Comparison of ENCODE assay signal across 23 cellular contexts in genomic region chr22:18121436-18122253, GRCh38. TPM values are rescaled to one million over a fixed set of nuclear protein-coding genes. Genes with fewer than 3 reads are reported as not detected.
DNase-seq lines count a peak whose midpoint lies in the region; ATAC-seq, FAIRE-seq and TF ChIP-seq lines count a peak whose summit lies in the region.
"Had no signal": no experiment of that assay in that cellular context is flagged by ENCODE, and none has a peak within 500 bp of the region (broad histone marks: within the 10 kb centered on the region; RNA-seq: fewer than 3 reads in every experiment).

No MANE protein-coding gene starts in this region.

- H2AFZ ChIP-seq in HepG2 (ENCODE audit: low read length): no peak overlapping the region

- in situ Hi-C loops in HepG2 (cut with HindIII; ENCODE audit: extremely low pct_ligation_motif_present, low pct_unique_long_range_greater_than_20kb): no loop called here

- DNase-seq in HepG2 (ENCODE audit: low spot score) (peak; percentile 43), right lobe of liver (no peak), dermis blood vessel endothelial cell (peak; percentile 36), iPS-NIHi7 (ENCODE audit: extremely low spot score) (peak; percentile 31), A172 (ENCODE audit: low spot score) (no peak), NCI-H128 (lab: John Stamatoyannopoulos, UW; ENCODE audit: unreplicated experiment) (no peak)
- DNase-seq: activated CD4-positive, alpha-beta memory T cell treated with anti-CD3 and anti-CD28 coated beads for 36 hours; activated CD8-positive, alpha-beta memory T cell treated with anti-CD3 and anti-CD28 coated beads, Interleukin-2, amount 50 U/mL, for 48 hours; activated naive CD8-positive, alpha-beta T cell treated with anti-CD3 and anti-CD28 coated beads for 36 hours; Calu3; effector memory CD8-positive, alpha-beta T cell; esophagus squamous epithelium; left colon; NCI-H1092; NCI-H1930; NCI-H69; stimulated activated CD4-positive, alpha-beta T cell treated with anti-CD3 and anti-CD28 coated beads, Interleukin-2, amount 100 ng/mL, for 48 hours; T1000 had no signal

- H3K79me2 ChIP-seq in HepG2 (ENCODE audit: insufficient read depth, low read length): no peaks in the 10 kb centered on the region

- 29% methylated on average over 6 of the region's 20 CpGs for WGBS in HepG2 (ENCODE audit: low lambda C conversion rate)
- 89% methylated on average over 4 of the region's 20 CpGs for WGBS in right lobe of liver (ENCODE audit: insufficient coverage, low coverage, low lambda C conversion rate, missing lambda C conversion rate)

- H3K27me3 ChIP-seq in HepG2 (ENCODE audit: control insufficient read depth in 1 of 2, insufficient read depth in 2 of 2, low read length in 2 of 2) (0 out of 5 replicates have a peak, but pooled peaks cover 0 to 2% of the 10 kb centered on the region in 2 experiments), right lobe of liver (no peaks in the 10 kb centered on the region)
- H3K27me3 ChIP-seq: esophagus squamous epithelium had no signal

- no peak for TF ChIP-seq POLR2A in HepG2 (IDR thresholded peaks at IDR 0.05; ENCODE audit: insufficient read depth in 1 of 2, low read depth in 2 of 2, low read length in 2 of 2)
- no peak for TF ChIP-seq POLR2A in right lobe of liver (IDR thresholded peaks at IDR 0.05)

- POLR2A ChIA-PET in HepG2 (lab: Yijun Ruan, JAX): no interaction called here

- H3K36me3 ChIP-seq in HepG2 (replicated peaks in 1 of 2; ENCODE audit: control insufficient read depth in 1 of 2, insufficient read depth in 2 of 2, low read length in 2 of 2) (no peaks in the 10 kb centered on the region), right lobe of liver (no peaks in the 10 kb centered on the region)

- intact Hi-C loops in HepG2 (cut with micrococcal nuclease; ENCODE audit: unreplicated experiment): no loop called here
- intact Hi-C loops in right lobe of liver (cut with DNase I): no loop called here

- H3K9me3 ChIP-seq in HepG2 (ENCODE audit: low read length) (no peaks in the 10 kb centered on the region), right lobe of liver (no peaks in the 10 kb centered on the region)
- H3K9me3 ChIP-seq: A549, esophagus squamous epithelium had no signal

- BruUV-seq in HepG2 (replicated peaks; lab: Mats Ljungman, UMichigan): no TSS peak

- peak; percentile 77 for TF ChIP-seq CTCF in HepG2 (CRISPR knock-in tag; IDR thresholded peaks at IDR 0.05)
- no peak for TF ChIP-seq CTCF in right lobe of liver (IDR thresholded peaks at IDR 0.05)

- peak overlapping the region; percentile 57 for H3K4me2 ChIP-seq in HepG2 (ENCODE audit: low read depth, low read length)
- H3K4me2 ChIP-seq: A549 had no signal

- peak; percentile 34 for FAIRE-seq in HepG2 (lab: Jason Lieb, UNC)
- FAIRE-seq: A549 had no signal

- CTCF ChIA-PET in HepG2 (lab: Yijun Ruan, JAX; ENCODE audit: low intra/inter-chr PET ratio, low total read pairs): no interaction called here

- no peaks in the 10 kb centered on the region for H4K20me1 ChIP-seq in HepG2 (ENCODE audit: insufficient read depth, low read length)

- TF ChIP-seq EP300 in HepG2 (IDR thresholded peaks at IDR 0.05; ENCODE audit: low read depth in 2 of 2, low read length in 2 of 2) (no peak), HepG2 (CRISPR knock-in tag; IDR thresholded peaks at IDR 0.05; ENCODE audit: borderline replicate concordance) (no peak)

- H3K4me3 ChIP-seq in HepG2 (replicated peaks in 1 of 3; ENCODE audit: insufficient read depth in 1 of 3, low read depth in 2 of 3, low read length in 3 of 3) (no peak overlapping the region), right lobe of liver (no peak overlapping the region)
- H3K4me3 ChIP-seq: A549, esophagus squamous epithelium had no signal

- peak; percentile 56 for TF ChIP-seq RAD21 in HepG2 (CRISPR knock-in tag; IDR thresholded peaks at IDR 0.05)

- H3K4me1 ChIP-seq in HepG2 (ENCODE audit: insufficient read depth, low read length) (peaks cover 7% of the 10 kb centered on the region), right lobe of liver (no peaks in the 10 kb centered on the region)
- H3K4me1 ChIP-seq: A549, esophagus squamous epithelium had no signal

- no peak overlapping the region for H3K27ac ChIP-seq in HepG2 (ENCODE audit: extremely low read length, insufficient read depth, low read length)
- H3K27ac ChIP-seq in right lobe of liver: no peak overlapping the region
- H3K27ac ChIP-seq: A549, esophagus squamous epithelium, HL-60 had no signal

- ATAC-seq in HepG2 (peak; percentile 87), right lobe of liver (no peak), HG02852 (IDR thresholded peaks at IDR 0.05; ENCODE audit: unreplicated experiment) (no peak), GM19463 (IDR thresholded peaks at IDR 0.05; ENCODE audit: unreplicated experiment) (no peak)
- ATAC-seq: A549; effector memory CD8-positive, alpha-beta T cell; left colon; stimulated activated effector memory CD8-positive, alpha-beta T cell treated with anti-CD3 and anti-CD28 coated beads, Interleukin-12 subunit alpha, Interleukin-12 subunit beta, amount 100 ng/mL, for 72 hours had no signal

- no peak overlapping the region for H3K9ac ChIP-seq in HepG2 (ENCODE audit: insufficient read depth, low read depth, low read length)

RNA-seq across cellular contexts. Expression of gene TUBA8, which starts 11.0 kb away (rescaled TPM):
- total RNA-seq in HepG2 (2016; rRNA removed; fragmentation: Illumina TruSeq; extraction: Trizol) (0.17 and 0.35 TPM in 2 replicates), right lobe of liver (1 to 10 TPM in 4 of 6 experiments, under 1 TPM in 2; 0.58 to 4.8 (median 1.7) TPM), dermis blood vessel endothelial cell (1.0 and 1.3 TPM in 2 replicates)
- total RNA-seq in HepG2 (2016; cell fraction: cytosol; rRNA removed; fragmentation: Illumina TruSeq; extraction: Trizol; ENCODE audit: low read depth): 0.62 and 0.91 TPM in 2 replicates
- 0.09 and 0.39 TPM in 2 replicates for total RNA-seq in HepG2 (2016; cell fraction: insoluble cytoplasmic fraction; rRNA removed; fragmentation: Illumina TruSeq; extraction: Trizol)
- total RNA-seq in HepG2 (2016; cell fraction: membrane; rRNA removed; fragmentation: Illumina TruSeq; extraction: Trizol): 0.62 and 0.79 TPM in 2 replicates
- total RNA-seq in HepG2 (2016; cell fraction: nucleus; rRNA removed; fragmentation: Illumina TruSeq; extraction: Trizol): 0.34 and 0.53 TPM in 2 replicates
- 0.69 and 0.80 TPM in 2 replicates for polyA plus RNA-seq in HepG2 (2011; rRNA removed)
- polyA plus RNA-seq in HepG2 (2011; cell fraction: cytosol; rRNA removed): 0.56 and 0.67 TPM in 2 replicates
- 1.7 and 1.8 TPM in 2 replicates for polyA plus RNA-seq in HepG2 (2011; cell fraction: nucleus; rRNA removed)
- polyA plus RNA-seq in HepG2 (2012): 0.86 and 1.1 TPM in 2 replicates
- polyA plus RNA-seq in HepG2 (2016; cell fraction: cytosol; fragmentation: Illumina TruSeq; extraction: Trizol; ENCODE audit: low read depth): 0.73 and 0.76 TPM in 2 replicates
- 0.26 and 0.31 TPM in 2 replicates for polyA plus RNA-seq in HepG2 (2016; cell fraction: insoluble cytoplasmic fraction; fragmentation: Illumina TruSeq; extraction: Trizol; ENCODE audit: low read depth)
- polyA plus RNA-seq in HepG2 (2016; cell fraction: membrane; fragmentation: Illumina TruSeq; extraction: Trizol; ENCODE audit: low read depth): 0.96 and 1.0 TPM in 2 replicates
- 0.85 and 1.3 TPM in 2 replicates for polyA plus RNA-seq in HepG2 (2016; cell fraction: nucleus; fragmentation: Illumina TruSeq; extraction: Trizol; ENCODE audit: insufficient read depth, low read depth)
- 0.52 and 4.5 TPM in 2 replicates for polyA minus RNA-seq in HepG2 (2011; rRNA and poly(A)+ RNA removed; ENCODE audit: low replicate concordance)
- polyA minus RNA-seq in HepG2 (2011; cell fraction: cytosol; rRNA and poly(A)+ RNA removed): not detected in 2 replicates
- polyA minus RNA-seq in HepG2 (2011; cell fraction: nucleus; rRNA and poly(A)+ RNA removed): 0.50 and 0.90 TPM in 2 replicates
- 0.29 and 1.3 TPM in 2 replicates for total RNA-seq in A172 (2014; rRNA removed; shearing (Covaris generic))

RNA-seq across cellular contexts. Expression of gene USP18, which starts 28.3 kb away (rescaled TPM):
- total RNA-seq in HepG2 (2016; rRNA removed; fragmentation: Illumina TruSeq; extraction: Trizol) (32.1 and 41.5 TPM in 2 replicates), right lobe of liver (1 to 10 TPM; 3.2 to 8.9 (median 4.6) TPM), dermis blood vessel endothelial cell (9.0 and 12.9 TPM in 2 replicates)
- 14.5 and 16.4 TPM in 2 replicates for total RNA-seq in HepG2 (2016; cell fraction: cytosol; rRNA removed; fragmentation: Illumina TruSeq; extraction: Trizol; ENCODE audit: low read depth)
- 32.5 and 37.7 TPM in 2 replicates for total RNA-seq in HepG2 (2016; cell fraction: insoluble cytoplasmic fraction; rRNA removed; fragmentation: Illumina TruSeq; extraction: Trizol)
- total RNA-seq in HepG2 (2016; cell fraction: membrane; rRNA removed; fragmentation: Illumina TruSeq; extraction: Trizol): 29.9 and 37.7 TPM in 2 replicates
- total RNA-seq in HepG2 (2016; cell fraction: nucleus; rRNA removed; fragmentation: Illumina TruSeq; extraction: Trizol): 12.8 and 15.8 TPM in 2 replicates
- 25.6 and 26.3 TPM in 2 replicates for polyA plus RNA-seq in HepG2 (2011; rRNA removed)
- polyA plus RNA-seq in HepG2 (2011; cell fraction: cytosol; rRNA removed): 24.2 and 27.8 TPM in 2 replicates
- polyA plus RNA-seq in HepG2 (2011; cell fraction: nucleus; rRNA removed): 15.2 and 21.0 TPM in 2 replicates
- 22.4 and 23.6 TPM in 2 replicates for polyA plus RNA-seq in HepG2 (2012)
- polyA plus RNA-seq in HepG2 (2016; cell fraction: cytosol; fragmentation: Illumina TruSeq; extraction: Trizol; ENCODE audit: low read depth): 10.5 and 15.8 TPM in 2 replicates
- 32.8 and 34.6 TPM in 2 replicates for polyA plus RNA-seq in HepG2 (2016; cell fraction: insoluble cytoplasmic fraction; fragmentation: Illumina TruSeq; extraction: Trizol; ENCODE audit: low read depth)
- 19.7 and 26.1 TPM in 2 replicates for polyA plus RNA-seq in HepG2 (2016; cell fraction: membrane; fragmentation: Illumina TruSeq; extraction: Trizol; ENCODE audit: low read depth)
- polyA plus RNA-seq in HepG2 (2016; cell fraction: nucleus; fragmentation: Illumina TruSeq; extraction: Trizol; ENCODE audit: insufficient read depth, low read depth): 22.7 and 24.5 TPM in 2 replicates
- 4.3 and 19.3 TPM in 2 replicates for polyA minus RNA-seq in HepG2 (2011; rRNA and poly(A)+ RNA removed; ENCODE audit: low replicate concordance)
- 9.7 and 11.2 TPM in 2 replicates for polyA minus RNA-seq in HepG2 (2011; cell fraction: cytosol; rRNA and poly(A)+ RNA removed)
- polyA minus RNA-seq in HepG2 (2011; cell fraction: nucleus; rRNA and poly(A)+ RNA removed): 6.1 and 8.6 TPM in 2 replicates
- total RNA-seq in A172 (2014; rRNA removed; shearing (Covaris generic)): 5.7 and 11.3 TPM in 2 replicates

RNA-seq across cellular contexts. Expression of gene PEX26, which starts 43.9 kb away (rescaled TPM):
- total RNA-seq in HepG2 (2016; rRNA removed; fragmentation: Illumina TruSeq; extraction: Trizol) (25.1 and 30.6 TPM in 2 replicates), right lobe of liver (10 to 100 TPM; 22.7 to 42.5 (median 25.0) TPM), dermis blood vessel endothelial cell (24.8 and 37.6 TPM in 2 replicates)
- 3.6 and 6.1 TPM in 2 replicates for total RNA-seq in HepG2 (2016; cell fraction: cytosol; rRNA removed; fragmentation: Illumina TruSeq; extraction: Trizol; ENCODE audit: low read depth)
- total RNA-seq in HepG2 (2016; cell fraction: insoluble cytoplasmic fraction; rRNA removed; fragmentation: Illumina TruSeq; extraction: Trizol): 26.6 and 27.5 TPM in 2 replicates
- 23.5 and 27.1 TPM in 2 replicates for total RNA-seq in HepG2 (2016; cell fraction: membrane; rRNA removed; fragmentation: Illumina TruSeq; extraction: Trizol)
- 13.8 and 17.8 TPM in 2 replicates for total RNA-seq in HepG2 (2016; cell fraction: nucleus; rRNA removed; fragmentation: Illumina TruSeq; extraction: Trizol)
- 10.6 and 15.4 TPM in 2 replicates for polyA plus RNA-seq in HepG2 (2011; rRNA removed)
- polyA plus RNA-seq in HepG2 (2011; cell fraction: cytosol; rRNA removed): 12.4 and 12.5 TPM in 2 replicates
- polyA plus RNA-seq in HepG2 (2011; cell fraction: nucleus; rRNA removed): 13.5 and 14.8 TPM in 2 replicates
- polyA plus RNA-seq in HepG2 (2012): 13.4 and 14.4 TPM in 2 replicates
- 4.6 and 6.3 TPM in 2 replicates for polyA plus RNA-seq in HepG2 (2016; cell fraction: cytosol; fragmentation: Illumina TruSeq; extraction: Trizol; ENCODE audit: low read depth)
- 25.9 and 26.3 TPM in 2 replicates for polyA plus RNA-seq in HepG2 (2016; cell fraction: insoluble cytoplasmic fraction; fragmentation: Illumina TruSeq; extraction: Trizol; ENCODE audit: low read depth)
- polyA plus RNA-seq in HepG2 (2016; cell fraction: membrane; fragmentation: Illumina TruSeq; extraction: Trizol; ENCODE audit: low read depth): 15.8 and 17.3 TPM in 2 replicates
- 17.9 and 18.6 TPM in 2 replicates for polyA plus RNA-seq in HepG2 (2016; cell fraction: nucleus; fragmentation: Illumina TruSeq; extraction: Trizol; ENCODE audit: insufficient read depth, low read depth)
- 35.9 and 42.8 TPM in 2 replicates for polyA minus RNA-seq in HepG2 (2011; rRNA and poly(A)+ RNA removed; ENCODE audit: low replicate concordance)
- 9.6 and 11.4 TPM in 2 replicates for polyA minus RNA-seq in HepG2 (2011; cell fraction: cytosol; rRNA and poly(A)+ RNA removed)
- 11.6 and 14.2 TPM in 2 replicates for polyA minus RNA-seq in HepG2 (2011; cell fraction: nucleus; rRNA and poly(A)+ RNA removed)
- total RNA-seq in A172 (2014; rRNA removed; shearing (Covaris generic)): 12.4 and 15.9 TPM in 2 replicates

Comparison
In these comparisons a context has a peak if more than half of its experiments do, and no peak if none do; other contexts are left out.
1. DNase-seq: peak in HepG2 (single experiment), dermis blood vessel endothelial cell (single experiment) and iPS-NIHi7 (single experiment); none in right lobe of liver (0 of 3), A172 (single experiment) and NCI-H128 (single experiment).